In genomic region chr16:29943846-29944669, GRCh38 we compare ENCODE assay signal across 7 cellular contexts. TPM values are rescaled to one million over a fixed set of nuclear protein-coding genes. Genes with fewer than 3 reads are reported as not detected.
A peak's percentile ranks its signal among the peaks of the same experiment; 100 is the strongest.
DNase-seq lines count a peak whose midpoint lies in the region; TF ChIP-seq lines count a peak whose summit lies in the region.

No MANE protein-coding gene starts in this region.

- H3K27ac ChIP-seq in OCI-LY7 (ENCODE audit: low read depth, low read length, poor library complexity, severe bottlenecking), result no peak overlapping the region
- peak overlapping the region; percentile 34 to 65 for H3K27ac ChIP-seq in esophagus (ENCODE audit: low read depth in 2 of 2, low read length in 1 of 2)
- peak overlapping the region; percentile 92 for H3K27ac ChIP-seq in trophoblast cell (ENCODE audit: low read depth, low read length)
- no peak overlapping the region for H3K27ac ChIP-seq in coronary artery

- peak overlapping the region; percentile 56 for H3K4ac ChIP-seq in trophoblast cell (ENCODE audit: low read depth, low read length)

- peak; percentile 99 for DNase-seq in HFFc6
- DNase-seq in OCI-LY7 (ENCODE audit: low spot score), result no peak
- peak; percentile 95 to 96 for DNase-seq in trophoblast cell
- no peak for DNase-seq in GM10248 (ENCODE audit: extremely low spot score)
- no peak for DNase-seq in NCI-H187 treated with DMSO at 0.1 percent for 48 hours (lab: John Stamatoyannopoulos, UW)
- DNase-seq in coronary artery (ENCODE audit: low spot score), result no peak

- peak overlapping the region; percentile 90 for H2BK120ac ChIP-seq in trophoblast cell (ENCODE audit: insufficient read depth, low read length, poor library complexity)

- H4K8ac ChIP-seq in trophoblast cell (ENCODE audit: low read depth, low read length), result peak overlapping the region; percentile 25

- peak overlapping the region; percentile 95 for H3K27ac Mint-ChIP-seq in HFFc6

- no peak overlapping the region for H3K23ac ChIP-seq in trophoblast cell (ENCODE audit: low read length)

- peak overlapping the region; percentile 8 for H3K18ac ChIP-seq in trophoblast cell (ENCODE audit: low read length)

- H2BK12ac ChIP-seq in trophoblast cell (ENCODE audit: low read length), result peak overlapping the region; percentile 74

- H3K4me1 ChIP-seq in OCI-LY7 (ENCODE audit: insufficient read depth, low read length, poor library complexity, severe bottlenecking), result no peaks in the 10 kb centered on the region
- no peaks in the 10 kb centered on the region for H3K4me1 ChIP-seq in esophagus (ENCODE audit: control insufficient read depth in 2 of 2, insufficient read depth in 2 of 2, low read length in 1 of 2)
- peaks cover 0 to 11% of the 10 kb centered on the region in 2 experiments for H3K4me1 ChIP-seq in trophoblast cell (ENCODE audit: control insufficient read depth in 1 of 2, insufficient read depth in 2 of 2, low read length in 2 of 2)

- H3K27me3 ChIP-seq in esophagus (ENCODE audit: control insufficient read depth in 1 of 2, insufficient read depth in 2 of 2, low read length in 2 of 2), result no peaks in the 10 kb centered on the region
- no peaks in the 10 kb centered on the region for H3K27me3 ChIP-seq in trophoblast cell (ENCODE audit: insufficient read depth, low read length)

- no peaks in the 10 kb centered on the region for H3K79me2 ChIP-seq in OCI-LY7 (ENCODE audit: insufficient read depth, low read depth, low read length)
- peaks cover 1% of the 10 kb centered on the region for H3K79me2 ChIP-seq in trophoblast cell (ENCODE audit: control insufficient read depth, insufficient read depth, low read length, poor library complexity)

- H3K4me1 Mint-ChIP-seq in HFFc6 (ENCODE audit: low read depth), result peaks cover 24% of the 10 kb centered on the region

- H3K9me3 Mint-ChIP-seq in HFFc6, result no peaks in the 10 kb centered on the region

- H3K4me3 ChIP-seq in OCI-LY7 (ENCODE audit: low read depth, low read length, poor library complexity, severe bottlenecking) (no peak overlapping the region), esophagus (ENCODE audit: low read depth in 1 of 2, low read length in 2 of 2) (no peak overlapping the region), trophoblast cell (ENCODE audit: low read depth, low read length) (no peak overlapping the region), coronary artery (no peak overlapping the region)

- H3K36me3 ChIP-seq in OCI-LY7 (ENCODE audit: insufficient read depth, low read length), result no peaks in the 10 kb centered on the region
- H3K36me3 ChIP-seq in esophagus (ENCODE audit: control insufficient read depth in 2 of 2, insufficient read depth in 2 of 2, low read length in 1 of 2), result no peaks in the 10 kb centered on the region
- no peaks in the 10 kb centered on the region for H3K36me3 ChIP-seq in trophoblast cell (ENCODE audit: control insufficient read depth in 1 of 2, insufficient read depth in 2 of 2, low read length in 2 of 2)

- peak overlapping the region; percentile 49 for H2AK5ac ChIP-seq in trophoblast cell (ENCODE audit: low read length)

- H3K4me3 Mint-ChIP-seq in HFFc6, result peak overlapping the region; percentile 68

- H3K14ac ChIP-seq in trophoblast cell (ENCODE audit: low read length), result peak overlapping the region; percentile 8

- no peaks in the 10 kb centered on the region for H4K20me1 ChIP-seq in OCI-LY7 (ENCODE audit: insufficient read depth, low read length)

- peak overlapping the region; percentile 90 for H4K91ac ChIP-seq in trophoblast cell (ENCODE audit: low read depth, low read length)

- peaks cover 2% of the 10 kb centered on the region; the same call in 1 of the 2 replicates for H3K27me3 Mint-ChIP-seq in HFFc6 (ENCODE audit: insufficient read depth)

- POLR2A ChIA-PET in OCI-LY7 (lab: Charles Lee), result interaction anchor here (0.6 to 1.0 kb wide), 5 partner anchors 17 to 869 kb away, joined by 3 to 7 read pairs (median 3); partner anchors contain the start of gene KCTD13
- POLR2A ChIA-PET in GM10248 (lab: Yijun Ruan, JAX), result no interaction called here

- CTCF ChIA-PET in OCI-LY7 (lab: Charles Lee; ENCODE audit: unreplicated experiment), result no interaction called here
- CTCF ChIA-PET in GM10248 (lab: Yijun Ruan, JAX), result interaction anchor here (1.1 kb wide), 1 partner anchor 253 kb away, joined by 3 read pairs; no protein-coding TSS in a partner anchor

- no peaks in the 10 kb centered on the region for H3K9me2 ChIP-seq in OCI-LY7 (ENCODE audit: insufficient read depth, low read length)

- intact Hi-C loops in OCI-LY7 (cut with micrococcal nuclease; ENCODE audit: unreplicated experiment), result no loop called here

- peaks cover 10% of the 10 kb centered on the region for H3K79me1 ChIP-seq in trophoblast cell (ENCODE audit: low read length)

- H3K9ac ChIP-seq in trophoblast cell (ENCODE audit: low read length), result no peak overlapping the region

- WGBS in esophagus, 2 donors, result 34 to 36% methylated on average over 11 of the region's 11 CpGs
- WGBS in trophoblast cell (ENCODE audit: extremely low coverage, insufficient coverage, insufficient read length), result no CpG with 5 or more reads among the region's 11 CpGs

- H3K9me3 ChIP-seq in OCI-LY7 (ENCODE audit: low read length) (peaks cover 6% of the 10 kb centered on the region; the same call in 1 of the 2 replicates), esophagus (ENCODE audit: control insufficient read depth in 2 of 2, insufficient read depth in 1 of 2, low read depth in 1 of 2, low read length in 1 of 2) (no peaks in the 10 kb centered on the region), trophoblast cell (ENCODE audit: insufficient read depth, low read depth, low read length) (no peaks in the 10 kb centered on the region)

- H4K12ac ChIP-seq in trophoblast cell (ENCODE audit: low read depth, low read length), result no peak overlapping the region

- no peaks in the 10 kb centered on the region; the same call in 1 of the 2 replicates for H3K36me3 Mint-ChIP-seq in HFFc6 (ENCODE audit: low read depth)

- peak overlapping the region; percentile 89 for H2BK5ac ChIP-seq in trophoblast cell (ENCODE audit: low read depth, low read length, poor library complexity)

- TF ChIP-seq CTCF in HFFc6 (IDR thresholded peaks at IDR 0.05) (peak; percentile 69), OCI-LY7 (conservative IDR thresholded peaks at IDR 0.05; ENCODE audit: low read length) (0 out of 2 replicates have a peak, but pooled peaks have one; percentile 27), GM10248 (IDR thresholded peaks at IDR 0.05; ENCODE audit: control extremely low read depth, extremely low read depth, low read depth, missing control alignments) (no peak), coronary artery (IDR thresholded peaks at IDR 0.05) (no peak)

- H3K4me2 ChIP-seq in OCI-LY7 (ENCODE audit: low read length), result no peak overlapping the region
- H3K4me2 ChIP-seq in trophoblast cell (ENCODE audit: low read length), result peak overlapping the region; percentile 19

- H2AFZ ChIP-seq in OCI-LY7 (ENCODE audit: low read length) (no peak overlapping the region), trophoblast cell (ENCODE audit: insufficient read depth, low read length, poor library complexity) (peak overlapping the region; percentile 21)

- BruUV-seq in OCI-LY7 (replicated peaks; lab: Mats Ljungman, UMichigan), result no TSS peak

RNA-seq across cellular contexts. Expression of gene TMEM219, which starts 17.8 kb away (rescaled TPM):
- 100 to 1,000 TPM; 105 to 122 (median 110) TPM for total RNA-seq in HFFc6 (2021; fragmentation: NEBNext Ultra II Directional; extraction: Animal tissue kit (Norgen Biotek cat#: 25700))
- total RNA-seq in OCI-LY7 (2014; rRNA removed; shearing (Covaris generic)), result 75.7 and 94.1 TPM in 2 replicates
- 82.9 and 88.6 TPM in 2 replicates for total RNA-seq in OCI-LY7 (2022)
- polyA plus RNA-seq in esophagus, result 10 to 100 TPM; 61.1 to 83.4 TPM
- 69.5 and 73.2 TPM in 2 replicates for polyA plus RNA-seq in trophoblast cell (2013)

RNA-seq across cellular contexts. Expression of gene KCTD13, which starts 18.0 kb away (rescaled TPM):
- 10 to 100 TPM; 13.9 to 17.0 (median 16.1) TPM for total RNA-seq in HFFc6 (2021; fragmentation: NEBNext Ultra II Directional; extraction: Animal tissue kit (Norgen Biotek cat#: 25700))
- total RNA-seq in OCI-LY7 (2014; rRNA removed; shearing (Covaris generic)), result 14.4 and 15.9 TPM in 2 replicates
- 48.0 and 49.5 TPM in 2 replicates for total RNA-seq in OCI-LY7 (2022)
- 10 to 100 TPM; 10.1 to 15.5 TPM for polyA plus RNA-seq in esophagus
- 31.1 and 33.4 TPM in 2 replicates for polyA plus RNA-seq in trophoblast cell (2013)

RNA-seq across cellular contexts. Expression of gene TAOK2, which starts 29.6 kb away (rescaled TPM):
- 10 to 100 TPM; 50.4 to 56.9 (median 53.0) TPM for total RNA-seq in HFFc6 (2021; fragmentation: NEBNext Ultra II Directional; extraction: Animal tissue kit (Norgen Biotek cat#: 25700))
- 31.7 and 33.3 TPM in 2 replicates for total RNA-seq in OCI-LY7 (2014; rRNA removed; shearing (Covaris generic))
- total RNA-seq in OCI-LY7 (2022), result 45.0 and 46.8 TPM in 2 replicates
- polyA plus RNA-seq in esophagus, result 10 to 100 TPM; 15.6 to 30.2 TPM
- 29.9 and 31.4 TPM in 2 replicates for polyA plus RNA-seq in trophoblast cell (2013)

RNA-seq across cellular contexts. Expression of gene ASPHD1, which starts 43.8 kb away (rescaled TPM):
- 10 to 100 TPM in 4 of 6 experiments, 1 to 10 TPM in 2; 5.1 to 15.9 (median 14.1) TPM for total RNA-seq in HFFc6 (2021; fragmentation: NEBNext Ultra II Directional; extraction: Animal tissue kit (Norgen Biotek cat#: 25700))
- total RNA-seq in OCI-LY7 (2014; rRNA removed; shearing (Covaris generic)), result not detected in 2 replicates
- 0.30 TPM in 1 of 2 replicates, not detected in the other for total RNA-seq in OCI-LY7 (2022)
- under 1 TPM; 0.31 to 0.39 TPM for polyA plus RNA-seq in esophagus
- polyA plus RNA-seq in trophoblast cell (2013), result 0.85 and 0.86 TPM in 2 replicates

RNA-seq across cellular contexts. Expression of gene SEZ6L2, which starts 44.7 kb away (rescaled TPM):
- 1 to 10 TPM; 1.5 to 4.5 (median 3.9) TPM for total RNA-seq in HFFc6 (2021; fragmentation: NEBNext Ultra II Directional; extraction: Animal tissue kit (Norgen Biotek cat#: 25700))
- total RNA-seq in OCI-LY7 (2014; rRNA removed; shearing (Covaris generic)), result 0.98 TPM in 1 of 2 replicates, not detected in the other
- total RNA-seq in OCI-LY7 (2022), result 0.83 and 1.0 TPM in 2 replicates
- under 1 TPM; 0.35 to 0.45 TPM for polyA plus RNA-seq in esophagus
- polyA plus RNA-seq in trophoblast cell (2013), result 21.3 and 21.4 TPM in 2 replicates

Comparison
In these comparisons a context has a peak if more than half of its experiments do, and no peak if none do; other contexts are left out.
1. DNase-seq: peak in HFFc6 (single experiment) and trophoblast cell (2 of 2); none in OCI-LY7 (single experiment), GM10248 (single experiment), NCI-H187 treated with DMSO at 0.1 percent for 48 hours (single experiment) and coronary artery (single experiment).
2. CTCF ChIP-seq: peak in HFFc6 (single experiment) and OCI-LY7 (single experiment); none in GM10248 (single experiment) and coronary artery (single experiment).
3. H3K27ac ChIP-seq: peak in esophagus (2 of 2) and trophoblast cell (single experiment); none in OCI-LY7 (single experiment) and coronary artery (0 of 2).